In the genomic region with DNA sequence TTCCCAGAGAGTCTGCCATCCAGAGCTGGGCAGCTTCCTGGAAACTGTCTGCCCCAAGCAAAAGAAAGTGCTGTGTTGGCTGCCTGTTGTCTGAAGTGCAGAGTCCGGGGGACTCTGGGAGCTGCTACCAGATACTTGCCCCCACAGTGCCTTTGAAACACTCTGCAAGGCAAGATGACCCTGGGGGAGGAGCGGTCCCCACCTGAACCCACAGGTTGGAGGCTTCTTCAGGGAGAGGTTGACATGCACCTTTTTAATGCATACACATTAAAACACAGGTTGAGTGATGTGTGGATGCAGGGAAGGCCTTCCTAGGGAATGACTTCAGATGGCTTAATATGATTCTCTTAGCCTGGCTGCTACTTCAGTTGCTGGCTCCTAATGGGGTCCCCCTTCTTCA, we compare ENCODE assay signal across 18 cellular contexts.
DNase-seq lines count a peak whose midpoint lies in the region; ATAC-seq and TF ChIP-seq lines count a peak whose summit lies in the region.
"Had no signal": no experiment of that assay in that cellular context is flagged by ENCODE, and none has a peak within 500 bp of the region (broad histone marks: within the 10 kb centered on the region; RNA-seq: fewer than 3 reads in every experiment).

No MANE protein-coding gene starts in this region.

- WGBS in esophagus muscularis mucosa, result 93% methylated on average over 2 of the region's 2 CpGs

- no peak for TF ChIP-seq POLR2A in esophagus muscularis mucosa (IDR thresholded peaks at IDR 0.05; ENCODE audit: low read depth)
- no peak for TF ChIP-seq POLR2A in vagina (IDR thresholded peaks at IDR 0.05)

- no peak overlapping the region for H3K4me3 ChIP-seq in esophagus muscularis mucosa
- H3K4me3 ChIP-seq in vagina, result no peak overlapping the region
- H3K4me3 ChIP-seq: BLaER1 had no signal

- H3K4me1 ChIP-seq in esophagus muscularis mucosa (peaks cover 0 to 12% (median 9%) of the 10 kb centered on the region in 4 donors), vagina (no peaks in the 10 kb centered on the region)
- H3K4me1 ChIP-seq: BE2C, BLaER1 had no signal

- ATAC-seq in GM21528 (IDR thresholded peaks at IDR 0.05; ENCODE audit: low FRiP score, unreplicated experiment), result no peak

- no peak for TF ChIP-seq CTCF in esophagus muscularis mucosa (IDR thresholded peaks at IDR 0.05)
- TF ChIP-seq CTCF in vagina (IDR thresholded peaks at IDR 0.05), result no peak

- no peaks in the 10 kb centered on the region for H3K9me3 ChIP-seq in esophagus muscularis mucosa
- no peaks in the 10 kb centered on the region for H3K9me3 ChIP-seq in vagina
- H3K9me3 ChIP-seq: BE2C, BLaER1 had no signal

- intact Hi-C loops in esophagus muscularis mucosa (cut with DNase I) (no loop called here), vagina (cut with DNase I) (no loop called here)

- H3K36me3 ChIP-seq in esophagus muscularis mucosa (no peaks in the 10 kb centered on the region), vagina (no peaks in the 10 kb centered on the region)
- H3K36me3 ChIP-seq: BE2C, BLaER1 had no signal

- DNase-seq in ecto neural progenitor cell (ENCODE audit: low spot score) (peak; percentile 21), esophagus muscularis mucosa (ENCODE audit: extremely low spot score) (peak; percentile 83), vagina (ENCODE audit: extremely low spot score in 2 of 2) (peak; percentile 64), activated gamma-delta T cell (lab: John Stamatoyannopoulos, UW) (no peak)
- DNase-seq: 8988T; ACHN; BE2C; C1 segment of cervical spinal cord; CD4-positive, alpha-beta memory T cell; CD4-positive, CD25-positive, alpha-beta regulatory T cell; CD8-positive, alpha-beta memory T cell; COR-L47; DMS 273 treated with DMSO at 0.1 percent for 48 hours; DMS153; DMS53; GF-D8 had no signal

- no peak for TF ChIP-seq EP300 in esophagus muscularis mucosa (IDR thresholded peaks at IDR 0.05)

- no peaks in the 10 kb centered on the region for H3K27me3 ChIP-seq in esophagus muscularis mucosa
- no peaks in the 10 kb centered on the region for H3K27me3 ChIP-seq in vagina
- H3K27me3 ChIP-seq: BE2C, BLaER1 had no signal

- H3K27ac ChIP-seq in esophagus muscularis mucosa (replicated peaks in 1 of 4) (no peak overlapping the region), vagina (no peak overlapping the region)
- H3K27ac ChIP-seq: BLaER1 had no signal
